8 cellular contexts compared by ENCODE assay signal in genomic region chr7:129169705-129170319, GRCh38. TPM values are rescaled to one million over a fixed set of nuclear protein-coding genes. Genes with fewer than 3 reads are reported as not detected.
DNase-seq lines count a peak whose midpoint lies in the region; ATAC-seq and TF ChIP-seq lines count a peak whose summit lies in the region.

No MANE protein-coding gene starts in this region.

- peak overlapping the region; percentile 53 for H3K27ac Mint-ChIP-seq in T-helper 2 cell treated with Interferon-gamma antibody and Interleukin-4, amounts not matched to agents 5 μg/mL and 100 μg/mL, for 36 hours

- DNase-seq in GM12864 (ENCODE audit: low read depth), result peak; percentile 58
- DNase-seq in HFF-Myc (ENCODE audit: extremely low read depth, low read depth), result no peak
- peak; percentile 36 for DNase-seq in T-helper 2 cell treated with Interferon-gamma antibody and Interleukin-4, amounts not matched to agents 5 μg/mL and 100 μg/mL, for 36 hours (ENCODE audit: low spot score)
- no peak for DNase-seq in Right ventricle myocardium superior
- DNase-seq in stimulated activated CD8-positive, alpha-beta memory T cell treated with anti-CD3 and anti-CD28 coated beads, Interleukin-4, amount 100 ng/mL, for 48 hours, result peak; percentile 55
- DNase-seq in inferior parietal cortex (ENCODE audit: extremely low spot score), result no peak
- no peak for DNase-seq in GOT3 (lab: John Stamatoyannopoulos, UW)

- peaks cover 13% of the 10 kb centered on the region for H3K4me1 Mint-ChIP-seq in T-helper 2 cell treated with Interferon-gamma antibody and Interleukin-4, amounts not matched to agents 5 μg/mL and 100 μg/mL, for 36 hours (ENCODE audit: low read depth)

- no peaks in the 10 kb centered on the region for H3K36me3 Mint-ChIP-seq in T-helper 2 cell treated with Interferon-gamma antibody and Interleukin-4, amounts not matched to agents 5 μg/mL and 100 μg/mL, for 36 hours (ENCODE audit: low read depth)

- no peaks in the 10 kb centered on the region for H3K9me3 Mint-ChIP-seq in T-helper 2 cell treated with Interferon-gamma antibody and Interleukin-4, amounts not matched to agents 5 μg/mL and 100 μg/mL, for 36 hours

- peak overlapping the region; percentile 75 for H3K4me3 Mint-ChIP-seq in T-helper 2 cell treated with Interferon-gamma antibody and Interleukin-4, amounts not matched to agents 5 μg/mL and 100 μg/mL, for 36 hours

- ATAC-seq in Right ventricle myocardium superior (ENCODE audit: poor library complexity), result peak; percentile 35
- no peak for ATAC-seq in GM18517 (IDR thresholded peaks at IDR 0.05; ENCODE audit: unreplicated experiment)

- intact Hi-C loops in Right ventricle myocardium superior (cut with DNase I), result no loop called here

- no peak for TF ChIP-seq CTCF in GM12864 (IDR thresholded peaks at IDR 0.05; ENCODE audit: low read depth, low read length, missing control alignments)
- no peak for TF ChIP-seq CTCF in HFF-Myc (IDR thresholded peaks at IDR 0.05; ENCODE audit: low read depth, low read length, missing control alignments)

- H3K27me3 Mint-ChIP-seq in T-helper 2 cell treated with Interferon-gamma antibody and Interleukin-4, amounts not matched to agents 5 μg/mL and 100 μg/mL, for 36 hours (ENCODE audit: low read depth), result peaks cover 21% of the 10 kb centered on the region

- H3K4me3 ChIP-seq in GM12864 (ENCODE audit: low read depth, low read length), result peak overlapping the region; percentile 46; the same call in 1 of the 2 replicates
- H3K4me3 ChIP-seq in HFF-Myc (replicated peaks; ENCODE audit: low read depth, low read length), result peak overlapping the region; percentile 32; the same call in 1 of the 2 replicates

RNA-seq across cellular contexts. Expression of gene SMO, which starts 18.6 kb away (rescaled TPM):
- 5.0 TPM for total RNA-seq in Right ventricle myocardium superior

RNA-seq across cellular contexts. Expression of gene TSPAN33, which starts 25.3 kb away (rescaled TPM):
- total RNA-seq in Right ventricle myocardium superior, result 11.8 TPM

RNA-seq across cellular contexts. Expression of gene AHCYL2, which starts 55.0 kb away (rescaled TPM):
- total RNA-seq in Right ventricle myocardium superior, result 6.7 TPM

Comparison
In these comparisons a context has a peak if more than half of its experiments do, and no peak if none do; other contexts are left out.
1. DNase-seq: peak in GM12864 (single experiment), T-helper 2 cell treated with Interferon-gamma antibody and Interleukin-4, amounts not matched to agents 5 μg/mL and 100 μg/mL, for 36 hours (single experiment) and stimulated activated CD8-positive, alpha-beta memory T cell treated with anti-CD3 and anti-CD28 coated beads, Interleukin-4, amount 100 ng/mL, for 48 hours (single experiment); none in HFF-Myc (single experiment), Right ventricle myocardium superior (single experiment), inferior parietal cortex (single experiment) and GOT3 (single experiment).